ENCODE assay signal across 8 cellular contexts in the genomic region with DNA sequence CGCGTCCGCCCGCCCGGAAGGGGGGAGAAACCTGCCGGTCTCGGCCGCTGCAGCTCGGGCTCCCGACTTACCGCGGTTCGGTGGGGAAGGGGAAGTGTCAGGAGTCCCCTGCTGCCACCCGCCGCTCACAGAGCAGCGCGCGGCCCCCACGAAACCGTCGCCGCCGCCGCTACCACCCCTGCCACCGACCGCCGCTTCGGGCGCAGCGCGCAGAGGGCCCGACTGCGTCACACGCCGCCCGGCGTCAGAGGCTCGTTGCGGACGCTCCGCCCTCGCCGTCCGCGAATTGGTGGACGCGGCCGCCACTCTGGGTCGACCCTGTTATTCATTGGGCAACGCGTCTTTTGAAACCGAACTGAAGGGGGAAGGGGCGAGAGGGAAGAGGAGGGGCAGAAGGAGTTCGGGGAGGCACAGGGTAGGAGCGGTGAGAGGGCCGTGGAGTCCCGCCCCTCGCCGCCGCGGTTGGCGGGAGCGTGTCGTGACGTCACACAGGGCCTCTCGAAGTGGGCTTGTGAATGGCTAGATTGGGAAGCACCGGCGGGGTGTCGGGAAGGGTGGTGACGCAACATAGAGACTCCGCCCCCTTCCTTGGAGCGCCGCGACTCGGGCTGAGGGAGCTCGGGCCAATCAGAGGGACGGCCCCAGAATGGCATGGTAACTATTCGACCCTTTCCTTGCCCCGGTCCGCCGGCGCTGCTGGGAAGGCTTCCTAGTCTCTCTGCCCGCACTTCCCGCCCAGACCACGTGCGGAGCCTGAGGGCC. TPM values are rescaled to one million over a fixed set of nuclear protein-coding genes. Genes with fewer than 3 reads are reported as not detected.
DNase-seq lines count a peak whose midpoint lies in the region; FAIRE-seq and TF ChIP-seq lines count a peak whose summit lies in the region.

A gene (minus strand): TSS at position 226 of the 762 bp plus-strand sequence. CDS start 15,437 bp downstream, outside the sequence.

- peak within 1 kb of the TSS; percentile 95 for H3K27ac Mint-ChIP-seq in HFFc6
- peak within 1 kb of the TSS; percentile 96 for H3K27ac Mint-ChIP-seq in activated naive CD4-positive, alpha-beta T cell treated with anti-CD3 and anti-CD28 coated beads, Interleukin-2, amount 10 ng/mL, durations not matched to agents 7 days and 5 days

- no peak for TF ChIP-seq CTCF in HFFc6 (IDR thresholded peaks at IDR 0.05)
- no peak for TF ChIP-seq CTCF in NB4 (IDR thresholded peaks at IDR 0.05; ENCODE audit: low read depth, low read length)
- TF ChIP-seq CTCF in subcutaneous adipose tissue (IDR thresholded peaks at IDR 0.05; ENCODE audit: low read depth): no peak

- peak within 1 kb of the TSS; percentile 91 for H2AFZ ChIP-seq in neuronal stem cell (ENCODE audit: low read length)

- H3K36me3 ChIP-seq in SK-N-MC (ENCODE audit: insufficient read depth, low read length) (peaks cover 34% of the 10 kb centered on the region), neuronal stem cell (replicated peaks in 1 of 2; ENCODE audit: control insufficient read depth in 2 of 2, insufficient read depth in 2 of 2, low read length in 2 of 2) (peaks cover 7 to 34% of the 10 kb centered on the region in 2 donors)

- H3K27ac ChIP-seq in SK-N-MC (peak within 1 kb of the TSS; percentile 90), neuronal stem cell (replicated peaks; ENCODE audit: low read length) (peak within 1 kb of the TSS; percentile 84)

- H3K4ac ChIP-seq in neuronal stem cell (ENCODE audit: low read length): no peak within 1 kb of the TSS

- H3K4me2 ChIP-seq in neuronal stem cell (ENCODE audit: insufficient read depth, low read length, poor library complexity, severe bottlenecking): peak within 1 kb of the TSS; percentile 60

- H3K9me3 Mint-ChIP-seq in HFFc6: no peaks in the 10 kb centered on the region
- H3K9me3 Mint-ChIP-seq in activated naive CD4-positive, alpha-beta T cell treated with anti-CD3 and anti-CD28 coated beads, Interleukin-2, amount 10 ng/mL, durations not matched to agents 7 days and 5 days: no peaks in the 10 kb centered on the region

- H3K4me1 Mint-ChIP-seq in HFFc6 (ENCODE audit: low read depth): peaks cover 41% of the 10 kb centered on the region
- H3K4me1 Mint-ChIP-seq in activated naive CD4-positive, alpha-beta T cell treated with anti-CD3 and anti-CD28 coated beads, Interleukin-2, amount 10 ng/mL, durations not matched to agents 7 days and 5 days: peaks cover 48% of the 10 kb centered on the region

- DNase-seq in GM04503 (ENCODE audit: low read depth) (peak; percentile 99), HFFc6 (peak; percentile 100), NB4 (ENCODE audit: low read depth) (peak; percentile 100), SK-N-MC (ENCODE audit: low read depth, low spot score) (peak; percentile 94), frontal cortex (ENCODE audit: low spot score in 2 of 2) (peak; percentile 95 to 96), neuronal stem cell (ENCODE audit: low spot score) (peak; percentile 99)
- peak; percentile 100 for DNase-seq in activated naive CD4-positive, alpha-beta T cell treated with anti-CD3 and anti-CD28 coated beads, Interleukin-2, amount 10 ng/mL, durations not matched to agents 7 days and 5 days

- H2BK120ac ChIP-seq in neuronal stem cell (ENCODE audit: low read depth, low read length): peak within 1 kb of the TSS; percentile 87

- no peak within 1 kb of the TSS for H4K8ac ChIP-seq in neuronal stem cell (ENCODE audit: low read depth, low read length)

- H3K79me1 ChIP-seq in neuronal stem cell (ENCODE audit: low read depth, low read length): peaks cover 6% of the 10 kb centered on the region

- CTCF ChIA-PET in activated naive CD4-positive, alpha-beta T cell treated with anti-CD3 and anti-CD28 coated beads, Interleukin-2, amount 10 ng/mL, durations not matched to agents 7 days and 5 days (lab: Charles Lee): interaction anchor here (1.3 to 2.3 kb wide), 2 partner anchors 11 to 13 kb away, joined by 3 to 21 read pairs; a partner anchor contains a TSS

- H3K23ac ChIP-seq in neuronal stem cell (ENCODE audit: low read depth, low read length, poor library complexity): peak within 1 kb of the TSS; percentile 99

- no peaks in the 10 kb centered on the region for H3K27me3 ChIP-seq in neuronal stem cell (ENCODE audit: control insufficient read depth in 3 of 3, insufficient read depth in 3 of 3, low read depth in 1 of 3, low read length in 3 of 3)

- peaks cover 19% of the 10 kb centered on the region for H3K36me3 Mint-ChIP-seq in HFFc6 (ENCODE audit: low read depth)
- peaks cover 24% of the 10 kb centered on the region for H3K36me3 Mint-ChIP-seq in activated naive CD4-positive, alpha-beta T cell treated with anti-CD3 and anti-CD28 coated beads, Interleukin-2, amount 10 ng/mL, durations not matched to agents 7 days and 5 days

- H3K9me3 ChIP-seq in SK-N-MC (ENCODE audit: low read depth, low read length) (no peaks in the 10 kb centered on the region), neuronal stem cell (replicated peaks in 1 of 2; ENCODE audit: control insufficient read depth in 2 of 2, insufficient read depth in 1 of 2, low read depth in 1 of 2, low read length in 2 of 2) (no peaks in the 10 kb centered on the region)

- no peak within 1 kb of the TSS for H2BK15ac ChIP-seq in neuronal stem cell (ENCODE audit: low read length)

- no peak within 1 kb of the TSS for H4K91ac ChIP-seq in neuronal stem cell (ENCODE audit: low read depth, low read length, poor library complexity)

- FAIRE-seq in frontal cortex (lab: Jason Lieb, UNC): peak; percentile 95

- peak; percentile 84 for TF ChIP-seq POLR2A in NB4 (IDR thresholded peaks at IDR 0.05; ENCODE audit: extremely low read depth, insufficient read length)

- peak within 1 kb of the TSS; percentile 98 for H3K18ac ChIP-seq in neuronal stem cell (ENCODE audit: low read length)

- peak within 1 kb of the TSS; percentile 82 for H3K14ac ChIP-seq in neuronal stem cell (ENCODE audit: low read length)

- peak within 1 kb of the TSS; percentile 93 for H3K4me3 Mint-ChIP-seq in HFFc6
- peak within 1 kb of the TSS; percentile 89 for H3K4me3 Mint-ChIP-seq in activated naive CD4-positive, alpha-beta T cell treated with anti-CD3 and anti-CD28 coated beads, Interleukin-2, amount 10 ng/mL, durations not matched to agents 7 days and 5 days

- H2BK12ac ChIP-seq in neuronal stem cell (ENCODE audit: low read length): no peak within 1 kb of the TSS

- peaks cover 6 to 10% of the 10 kb centered on the region in 2 donors for H3K4me1 ChIP-seq in neuronal stem cell (ENCODE audit: control insufficient read depth in 2 of 2, insufficient read depth in 1 of 2, low read depth in 1 of 2, low read length in 2 of 2)

- H3K4me3 ChIP-seq in NB4 (ENCODE audit: low read depth, low read length) (peak within 1 kb of the TSS; percentile 89), SK-N-MC (peak within 1 kb of the TSS; percentile 95), neuronal stem cell (ENCODE audit: low read length in 2 of 2) (peak within 1 kb of the TSS; percentile 90 to 99)

- peak within 1 kb of the TSS; percentile 63 for H2AK5ac ChIP-seq in neuronal stem cell (ENCODE audit: low read depth, low read length)

- H3K9ac ChIP-seq in SK-N-MC (ENCODE audit: insufficient read length) (peak within 1 kb of the TSS; percentile 99), neuronal stem cell (ENCODE audit: low read depth, low read length, poor library complexity) (peak within 1 kb of the TSS; percentile 95)

- peak within 1 kb of the TSS; percentile 75 for H2BK5ac ChIP-seq in neuronal stem cell (ENCODE audit: low read length)

- no peaks in the 10 kb centered on the region; the same call in 1 of the 2 replicates for H3K27me3 Mint-ChIP-seq in HFFc6 (ENCODE audit: insufficient read depth)
- H3K27me3 Mint-ChIP-seq in activated naive CD4-positive, alpha-beta T cell treated with anti-CD3 and anti-CD28 coated beads, Interleukin-2, amount 10 ng/mL, durations not matched to agents 7 days and 5 days: peaks cover 4% of the 10 kb centered on the region

- no CpG with 5 or more reads among the region's 86 CpGs for WGBS in neuronal stem cell (ENCODE audit: extremely low coverage in 2 of 2, insufficient read length in 2 of 2, insufficient replicate concordance in 1 of 2), 2 donors

RNA-seq across cellular contexts. Expression of the gene that starts here (rescaled TPM):
- 10 to 100 TPM; 81.4 to 96.7 (median 85.6) TPM for total RNA-seq in HFFc6 (2021; fragmentation: NEBNext Ultra II Directional; extraction: Animal tissue kit (Norgen Biotek cat#: 25700))
- 73.4 TPM for total RNA-seq in frontal cortex
- polyA plus RNA-seq in neuronal stem cell (2013, experiment 1 of 2): 52.1 TPM
- polyA plus RNA-seq in neuronal stem cell (2013, experiment 2 of 2): 48.7 TPM
- 100 to 1,000 TPM in 1 of 4 donors, 10 to 100 TPM in 3; 74.6 to 117 (median 86.7) TPM for total RNA-seq in subcutaneous adipose tissue

Comparison
In these comparisons a context has a peak if more than half of its experiments do, and no peak if none do; other contexts are left out.
1. Peak in every context shown above with its lines: DNase-seq, H3K4me3 ChIP-seq and H3K27ac ChIP-seq.